Comparison of ENCODE assay signal across 2 cellular contexts in genomic region chr3:50882733-50883132, GRCh38.
DNase-seq lines count a peak whose midpoint lies in the region; ATAC-seq, FAIRE-seq and TF ChIP-seq lines count a peak whose summit lies in the region.
"Not testable (repeated sequence)": the region's sequence is repeated elsewhere in the genome, so short reads cannot be mapped to it uniquely, and the experiment has no call there.

No MANE protein-coding gene starts in this region.

- not testable (repeated sequence) for H3K36me3 ChIP-seq in HEK293 (ENCODE audit: control insufficient read depth in 2 of 2, insufficient read depth in 1 of 2, low read length in 2 of 2); K562 (ENCODE audit: control insufficient read depth, insufficient read depth, low read length)

- not testable (repeated sequence) for TF ChIP-seq RAD21 in K562 (CRISPR knock-in tag; conservative IDR thresholded peaks at IDR 0.05 in 1 of 2, IDR thresholded peaks at IDR 0.05 in 1 of 2)

- H3K4me2 ChIP-seq in K562 (ENCODE audit: insufficient read depth, low read length), result not testable (repeated sequence)

- in situ Hi-C loops in K562 (cut with MboI), result not testable (repeated sequence)

- intact Hi-C loops in K562 (cut with micrococcal nuclease), result not testable (repeated sequence)

- POLR2A ChIA-PET in HEK293 (lab: Yijun Ruan, JAX); K562 (lab: Yijun Ruan, JAX): not testable (repeated sequence)

- not testable (repeated sequence) for FAIRE-seq in K562 (lab: Jason Lieb, UNC)

- not testable (repeated sequence) for H3K9ac ChIP-seq in K562 (ENCODE audit: insufficient read depth in 1 of 2, low read depth in 2 of 2, low read length in 2 of 2)

- WGBS in K562 (ENCODE audit: insufficient coverage, low coverage, missing lambda C conversion rate), result 0% methylated on average over 1 of the region's 1 CpG

- H3K27me3 ChIP-seq in K562 (ENCODE audit: control insufficient read depth in 2 of 2, insufficient read depth in 2 of 2, low read length in 2 of 2), result not testable (repeated sequence)

- CTCF ChIA-PET in HEK293 (lab: Yijun Ruan, JAX); K562 (lab: Yijun Ruan, JAX; ENCODE audit: low intra/inter-chr PET ratio): not testable (repeated sequence)

- H3K4me1 ChIP-seq in HEK293 (ENCODE audit: control insufficient read depth, insufficient read depth, low read length); K562 (replicated peaks in 1 of 2; ENCODE audit: control insufficient read depth in 2 of 2, insufficient read depth in 2 of 2, low read length in 2 of 2): not testable (repeated sequence)

- BruUV-seq in K562 (replicated peaks; lab: Mats Ljungman, UMichigan), result not testable (repeated sequence)

- not testable (repeated sequence) for H3K79me2 ChIP-seq in K562 (ENCODE audit: control insufficient read depth, insufficient read depth, low read length)

- not testable (repeated sequence) for H2AFZ ChIP-seq in K562 (ENCODE audit: low read depth, low read length)

- not testable (repeated sequence) for TF ChIP-seq POLR2A in K562 (conservative IDR thresholded peaks at IDR 0.05)

- not testable (repeated sequence) for H3K27ac ChIP-seq in HEK293 (ENCODE audit: extremely low read depth, low read depth, low read length); K562 (ENCODE audit: extremely low read depth, low read depth, low read length)

- TF ChIP-seq EP300 in K562 (IDR thresholded peaks at IDR 0.05; ENCODE audit: low read length), result not testable (repeated sequence)

- not testable (repeated sequence) for TF ChIP-seq CTCF in HEK293 (tag by site-specific recombination; IDR thresholded peaks at IDR 0.05); K562 (IDR thresholded peaks at IDR 0.05 in 2 of 3, conservative IDR thresholded peaks at IDR 0.05 in 1 of 3; ENCODE audit: insufficient read depth in 2 of 3, low read depth in 1 of 3, low read length in 3 of 3)

- not testable (repeated sequence) for DNase-seq in K562 (ENCODE audit: extremely low read depth in 1 of 4, low spot score in 3 of 4)

- H3K9me3 ChIP-seq in HEK293 (ENCODE audit: control insufficient read depth, insufficient read depth, low read depth, low read length); K562 (replicated peaks; ENCODE audit: control insufficient read depth, insufficient read depth, low read depth, low read length): not testable (repeated sequence)

- H3K9me1 ChIP-seq in K562 (ENCODE audit: control insufficient read depth, insufficient read depth, low read length), result not testable (repeated sequence)

- ATAC-seq in K562, result not testable (repeated sequence)

- not testable (repeated sequence) for H4K20me1 ChIP-seq in K562 (replicated peaks; ENCODE audit: control insufficient read depth, insufficient read depth, low read length)

- H3K4me3 ChIP-seq in HEK293 (ENCODE audit: low read depth, low read length); K562: not testable (repeated sequence)

TF ChIP-seq in HEK293, 187 proteins besides CTCF, POLR2A, EP300 and RAD21:
- peak; percentile 68 for TF ChIP-seq ZNF146 (tag by site-specific recombination; IDR thresholded peaks at IDR 0.05)

TF ChIP-seq in K562, 482 proteins besides CTCF, POLR2A, EP300 and RAD21:
- TF ChIP-seq ZNF146 (CRISPR knock-in tag; IDR thresholded peaks at IDR 0.05; ENCODE audit: unreplicated experiment), result peak; percentile 77
